8 cellular contexts compared by ENCODE assay signal in the genomic region with DNA sequence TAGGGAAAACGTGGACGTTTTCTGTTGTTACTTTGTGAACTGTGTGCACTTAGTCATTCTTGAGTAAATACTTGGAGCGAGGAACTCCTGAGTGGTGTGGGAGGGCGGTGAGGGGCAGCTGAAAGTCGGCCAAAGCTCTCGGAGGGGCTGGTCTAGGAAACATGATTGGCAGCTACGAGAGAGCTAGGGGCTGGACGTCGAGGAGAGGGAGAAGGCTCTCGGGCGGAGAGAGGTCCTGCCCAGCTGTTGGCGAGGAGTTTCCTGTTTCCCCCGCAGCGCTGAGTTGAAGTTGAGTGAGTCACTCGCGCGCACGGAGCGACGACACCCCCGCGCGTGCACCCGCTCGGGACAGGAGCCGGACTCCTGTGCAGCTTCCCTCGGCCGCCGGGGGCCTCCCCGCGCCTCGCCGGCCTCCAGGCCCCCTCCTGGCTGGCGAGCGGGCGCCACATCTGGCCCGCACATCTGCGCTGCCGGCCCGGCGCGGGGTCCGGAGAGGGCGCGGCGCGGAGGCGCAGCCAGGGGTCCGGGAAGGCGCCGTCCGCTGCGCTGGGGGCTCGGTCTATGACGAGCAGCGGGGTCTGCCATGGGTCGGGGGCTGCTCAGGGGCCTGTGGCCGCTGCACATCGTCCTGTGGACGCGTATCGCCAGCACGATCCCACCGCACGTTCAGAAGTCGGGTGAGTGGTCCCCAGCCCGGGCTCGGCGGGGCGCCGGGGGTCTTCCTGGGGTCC. TPM values are rescaled to one million over a fixed set of nuclear protein-coding genes. Genes with fewer than 3 reads are reported as not detected.
DNase-seq lines count a peak whose midpoint lies in the region; ATAC-seq and TF ChIP-seq lines count a peak whose summit lies in the region.

A gene (plus strand): TSS at position 301 of the 731 bp plus-strand sequence. CDS start 283 bp downstream, at position 584.

- no peak; the same call in 1 of the 2 replicates for TF ChIP-seq CTCF in BJ (IDR thresholded peaks at IDR 0.05; ENCODE audit: insufficient read depth, low read depth, low read length)

- no peaks in the 10 kb centered on the region for H3K27me3 ChIP-seq in BJ (ENCODE audit: control insufficient read depth, insufficient read depth, low read length)
- no peaks in the 10 kb centered on the region for H3K27me3 ChIP-seq in esophagus (ENCODE audit: control insufficient read depth in 1 of 2, insufficient read depth in 2 of 2, low read length in 2 of 2)
- H3K27me3 ChIP-seq in muscle layer of colon (ENCODE audit: control insufficient read depth in 1 of 2, insufficient read depth in 2 of 2, low read length in 2 of 2), result no peaks in the 10 kb centered on the region

- DNase-seq in BJ (ENCODE audit: low read depth) (peak; percentile 93), GM19238 (ENCODE audit: insufficient read length, low spot score) (peak; percentile 39)
- DNase-seq in activated T-cell treated with anti-CD3 and anti-CD28 coated beads, Interleukin-2, amount 50 U/mL, for 1 hour, result peak; percentile 86
- peak; percentile 67 to 73 for DNase-seq in stimulated activated CD8-positive, alpha-beta memory T cell treated with anti-CD3 and anti-CD28 coated beads, Interleukin-7, amount 100 ng/mL, for 1 hour (ENCODE audit: low read depth in 2 of 2)

- WGBS in esophagus, 2 donors, result 0% methylated on average over 71 of the region's 71 CpGs

- H3K9ac ChIP-seq in muscle layer of colon (ENCODE audit: low read length), result peak within 1 kb of the TSS; percentile 85

- POLR2A ChIA-PET in BJ (lab: Charles Lee), result interaction anchor here (0.8 kb wide), 2 partner anchors 16 to 375 kb away, joined by 3 to 4 read pairs; no protein-coding TSS in a partner anchor

- no peaks in the 10 kb centered on the region for H3K9me3 ChIP-seq in esophagus (ENCODE audit: control insufficient read depth in 2 of 2, insufficient read depth in 1 of 2, low read depth in 1 of 2, low read length in 1 of 2)
- no peaks in the 10 kb centered on the region for H3K9me3 ChIP-seq in muscle layer of colon (ENCODE audit: low read length)

- H3K27ac ChIP-seq in esophagus (ENCODE audit: low read depth in 2 of 2, low read length in 1 of 2), result peak within 1 kb of the TSS; percentile 94 to 96
- peak within 1 kb of the TSS; percentile 95 for H3K27ac ChIP-seq in muscle layer of colon (ENCODE audit: low read depth, low read length)

- H3K4me1 ChIP-seq in esophagus (ENCODE audit: control insufficient read depth in 2 of 2, insufficient read depth in 2 of 2, low read length in 1 of 2) (no peaks in the 10 kb centered on the region), muscle layer of colon (ENCODE audit: insufficient read depth, low read length) (peaks cover 34% of the 10 kb centered on the region)

- CTCF ChIA-PET in BJ (lab: Yijun Ruan, JAX), result interaction anchor here (0.5 to 2.2 kb wide), 8 partner anchors 17 to 1434 kb away, joined by 3 to 12 read pairs (median 4); no protein-coding TSS in a partner anchor

- ATAC-seq in HG03439 (IDR thresholded peaks at IDR 0.05; ENCODE audit: unreplicated experiment), result peak; percentile 88

- H3K36me3 ChIP-seq in BJ (ENCODE audit: control insufficient read depth, insufficient read depth, low read length) (no peaks in the 10 kb centered on the region), esophagus (ENCODE audit: control insufficient read depth in 2 of 2, insufficient read depth in 2 of 2, low read length in 1 of 2) (no peaks in the 10 kb centered on the region), muscle layer of colon (ENCODE audit: insufficient read depth, low read length) (no peaks in the 10 kb centered on the region)

- H3K4me3 ChIP-seq in BJ (ENCODE audit: low read depth, low read length) (peak within 1 kb of the TSS; percentile 65), esophagus (ENCODE audit: low read depth in 1 of 2, low read length in 2 of 2) (peak within 1 kb of the TSS; percentile 91 to 94), muscle layer of colon (ENCODE audit: low read depth in 1 of 2, low read length in 2 of 2) (peak within 1 kb of the TSS; percentile 94 to 96)

TF ChIP-seq in PFSK-1, 5 proteins besides CTCF, POLR2A, EP300 and RAD21:
- peak; percentile 95 for TF ChIP-seq FOXP2 (optimal IDR thresholded peaks at IDR 0.05; ENCODE audit: borderline replicate concordance, extremely low read depth, extremely low read length, insufficient read depth)
- no peak; the same call in 1 of the 2 replicates for TF ChIP-seq SIN3A (IDR thresholded peaks at IDR 0.05; ENCODE audit: borderline replicate concordance, insufficient read depth, low read length)
- peak; percentile 37; the same call in 1 of the 2 replicates for TF ChIP-seq POLR2AphosphoS5 (IDR thresholded peaks at IDR 0.05; ENCODE audit: low read depth, low read length)

RNA-seq across cellular contexts. Expression of the gene that starts here (rescaled TPM):
- polyA plus RNA-seq in BJ (2011; rRNA removed) (61.0 and 73.1 TPM in 2 replicates), esophagus (10 to 100 TPM in 1 of 2 donors, 1 to 10 TPM in 1; 3.0 to 13.7 TPM)
- 46.1 and 62.0 TPM in 2 replicates for polyA minus RNA-seq in BJ (2011; rRNA and poly(A)+ RNA removed)
- 7.3 TPM for polyA plus RNA-seq in PFSK-1 (2012; ENCODE audit: insufficient read length, low read depth)

Comparison
In these comparisons a context has a peak if more than half of its experiments do, and no peak if none do; other contexts are left out.
1. Peak in every context shown above with its lines: DNase-seq, ATAC-seq, H3K4me3 ChIP-seq and H3K27ac ChIP-seq.
2. DNase-seq: peak in every context shown above with its lines; median percentile 93 in BJ; 86 in activated T-cell treated with anti-CD3 and anti-CD28 coated beads, Interleukin-2, amount 50 U/mL, for 1 hour; 70 in stimulated activated CD8-positive, alpha-beta memory T cell treated with anti-CD3 and anti-CD28 coated beads, Interleukin-7, amount 100 ng/mL, for 1 hour; 39 in GM19238.